Comparison of ENCODE assay signal across 34 cellular contexts in the genomic region with DNA sequence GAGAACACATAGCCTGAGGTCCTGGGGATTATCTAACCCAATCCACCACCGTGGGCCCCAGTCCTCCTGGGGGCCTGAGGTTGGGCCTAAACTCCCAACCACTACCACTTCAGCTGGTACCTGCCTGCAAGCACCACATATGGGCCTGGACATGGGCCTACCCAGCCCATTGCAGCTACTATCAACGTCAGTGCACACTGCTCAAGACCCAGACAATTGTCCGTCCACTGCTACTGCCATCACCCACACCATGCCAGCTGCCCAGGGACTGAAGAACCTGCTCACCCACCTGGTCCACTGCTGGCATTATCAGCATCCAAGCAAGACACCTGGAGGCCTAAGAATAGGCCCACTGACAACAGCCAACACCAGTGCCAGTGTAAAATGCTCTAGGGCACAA.
"Had no signal": no experiment of that assay in that cellular context is flagged by ENCODE, and none has a peak within 500 bp of the region (broad histone marks: within the 10 kb centered on the region; RNA-seq: fewer than 3 reads in every experiment).

No MANE protein-coding gene starts in this region.

- H3K4me3 ChIP-seq: MG63 had no signal

- H3K36me3 ChIP-seq: MG63 had no signal

- H3K27ac ChIP-seq: KMS-11 had no signal

- H3K4me2 ChIP-seq: KMS-11 had no signal

- DNase-seq: Karpas-422, Kasumi-1, MG63, MM.1S, MV-4-11, NCI-H1048, NCI-H1092, NCI-H1092 treated with DMSO at 0.1 percent for 48 hours, NCI-H1105, NCI-H1105 treated with DMSO at 0.1 percent for 48 hours, NCI-H1417, NCI-H1417 treated with DMSO at 0.1 percent for 48 hours, NCI-H1436, NCI-H1436 treated with DMSO at 0.1 percent for 48 hours, NCI-H146, NCI-H1694, NCI-H1694 treated with DMSO at 0.1 percent for 48 hours, NCI-H187, NCI-H187 treated with DMSO at 0.1 percent for 48 hours, NCI-H1930, NCI-H2029, NCI-H2029 treated with DMSO at 0.1 percent for 48 hours, NCI-H2081, NCI-H2081 treated with DMSO at 0.1 percent for 48 hours, NCI-H2107, NCI-H2171, NCI-H2171 treated with DMSO at 0.1 percent for 48 hours, NCI-H2227 treated with DMSO at 0.1 percent for 48 hours, NCI-H226, NCI-H345, NCI-H446, NCI-H446 treated with DMSO at 0.1 percent for 48 hours, NCI-H510A had no signal

- H3K27me3 ChIP-seq: MG63 had no signal

- H3K9me3 ChIP-seq: MG63 had no signal
